Comparison of ENCODE assay signal across 13 cellular contexts in the genomic region with DNA sequence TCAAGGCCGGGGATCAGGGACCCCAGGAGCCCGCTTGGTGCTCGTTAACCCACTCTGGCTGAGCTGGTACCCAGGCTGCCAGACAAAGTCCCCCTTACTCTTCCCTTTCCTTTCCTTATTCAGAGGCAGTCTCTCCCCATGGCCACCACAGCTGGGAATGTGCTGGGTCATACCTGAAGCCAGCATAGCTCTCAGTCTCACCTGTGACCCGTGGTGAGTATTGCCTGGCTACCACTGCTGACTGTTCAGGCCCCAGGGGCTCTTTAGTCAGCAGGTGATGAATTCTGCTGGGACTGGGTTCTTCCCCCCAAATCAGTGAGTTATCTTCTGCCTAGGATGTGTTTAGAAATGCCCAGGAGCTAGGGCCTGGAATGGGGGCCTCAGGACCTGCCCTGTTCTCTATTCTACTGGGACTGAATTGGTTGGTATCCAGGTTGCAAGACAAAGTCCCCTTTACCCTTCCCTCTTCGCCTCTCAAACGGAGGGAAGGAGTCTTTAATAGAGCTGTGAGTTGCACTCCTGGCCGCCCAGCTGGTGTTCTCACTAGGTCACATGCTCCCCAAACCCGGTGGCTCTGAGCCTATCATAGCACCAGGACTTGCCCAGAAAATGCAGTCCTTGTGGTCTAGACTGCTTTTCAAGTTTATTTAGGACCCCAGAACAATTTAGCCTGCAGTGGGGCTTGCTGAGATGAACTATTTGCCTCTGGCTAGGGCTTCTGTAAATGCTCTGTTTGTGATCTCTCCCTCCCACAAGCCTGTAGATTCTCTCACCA.
"Had no signal": no experiment of that assay in that cellular context is flagged by ENCODE, and none has a peak within 500 bp of the region (broad histone marks: within the 10 kb centered on the region; RNA-seq: fewer than 3 reads in every experiment).

No MANE protein-coding gene starts in this region.

- H3K36me3 Mint-ChIP-seq: activated naive CD8-positive, alpha-beta T cell treated with anti-CD3 and anti-CD28 coated beads, Interleukin-2, amount 10 ng/mL, durations not matched to agents 7 days and 5 days had no signal

- H3K27ac Mint-ChIP-seq: activated CD4-positive, alpha-beta memory T cell treated with anti-CD3 and anti-CD28 coated beads, Interleukin-2, amount 10 ng/mL, durations not matched to agents 7 days and 5 days; activated naive CD8-positive, alpha-beta T cell treated with anti-CD3 and anti-CD28 coated beads, Interleukin-2, amount 10 ng/mL, durations not matched to agents 7 days and 5 days had no signal

- H3K27me3 Mint-ChIP-seq: activated CD4-positive, alpha-beta memory T cell treated with anti-CD3 and anti-CD28 coated beads, Interleukin-2, amount 10 ng/mL, durations not matched to agents 7 days and 5 days; activated naive CD8-positive, alpha-beta T cell treated with anti-CD3 and anti-CD28 coated beads, Interleukin-2, amount 10 ng/mL, durations not matched to agents 7 days and 5 days had no signal

- H3K27ac ChIP-seq: ovary, sigmoid colon, stomach, thyroid gland, vagina had no signal

- H3K4me1 ChIP-seq: stomach, thyroid gland, vagina had no signal

- H3K4me1 Mint-ChIP-seq: activated CD4-positive, alpha-beta memory T cell treated with anti-CD3 and anti-CD28 coated beads, Interleukin-2, amount 10 ng/mL, durations not matched to agents 7 days and 5 days; immature natural killer cell had no signal

- FAIRE-seq: endothelial cell of umbilical vein had no signal

- H3K4me3 Mint-ChIP-seq: activated CD4-positive, alpha-beta memory T cell treated with anti-CD3 and anti-CD28 coated beads, Interleukin-2, amount 10 ng/mL, durations not matched to agents 7 days and 5 days; activated naive CD8-positive, alpha-beta T cell treated with anti-CD3 and anti-CD28 coated beads, Interleukin-2, amount 10 ng/mL, durations not matched to agents 7 days and 5 days; immature natural killer cell had no signal

- H3K9me3 ChIP-seq: ovary, sigmoid colon, stomach, thyroid gland, vagina had no signal

- H3K27me3 ChIP-seq: ovary, sigmoid colon, stomach, thyroid gland, vagina had no signal

- H3K36me3 ChIP-seq: ovary, sigmoid colon, thyroid gland, vagina had no signal

- DNase-seq: activated CD4-positive, alpha-beta memory T cell treated with anti-CD3 and anti-CD28 coated beads, Interleukin-2, amount 10 ng/mL, durations not matched to agents 7 days and 5 days; activated CD4-positive, alpha-beta T cell treated with anti-CD3 and anti-CD28 coated beads for 1 hour; activated CD8-positive, alpha-beta memory T cell treated with anti-CD3 and anti-CD28 coated beads, Interleukin-2, amount 50 U/mL, for 4 hours; activated naive CD8-positive, alpha-beta T cell treated with anti-CD3 and anti-CD28 coated beads, Interleukin-2, amount 10 ng/mL, durations not matched to agents 7 days and 5 days; immature natural killer cell; mesenchymal stem cell; ovary; sigmoid colon; stimulated activated CD4-positive, alpha-beta T cell treated with anti-CD3 and anti-CD28 coated beads, Interleukin-12 subunit alpha, Interleukin-12 subunit beta, amount 100 ng/mL, for 4 hours; stomach; thyroid gland had no signal

- H3K4me3 ChIP-seq: ovary, sigmoid colon, stomach, thyroid gland, vagina had no signal
